1 cellular context compared by ENCODE assay signal in genomic region chr21:29475329-29475728, GRCh38.
TF ChIP-seq lines count a peak whose summit lies in the region.

No MANE protein-coding gene starts in this region.

TF ChIP-seq in K562, 482 proteins besides CTCF, POLR2A, EP300 and RAD21 (continued from another document):
- TF ChIP-seq ZBTB43 (CRISPR knock-in tag; IDR thresholded peaks at IDR 0.05) (no peak), SFPQ (IDR thresholded peaks at IDR 0.05; ENCODE audit: low read depth, low read length) (no peak), TRIM25 (IDR thresholded peaks at IDR 0.05; ENCODE audit: borderline replicate concordance) (no peak), ZKSCAN1 (IDR thresholded peaks at IDR 0.05; ENCODE audit: low read depth, low read length) (no peak), HNRNPUL1 (IDR thresholded peaks at IDR 0.05; ENCODE audit: low read length) (no peak), MECOM (CRISPR knock-in tag; IDR thresholded peaks at IDR 0.05) (no peak), BDP1 (IDR thresholded peaks at IDR 0.05; ENCODE audit: insufficient read depth, insufficient read length) (no peak), TCFL5 (CRISPR knock-in tag; conservative IDR thresholded peaks at IDR 0.05) (no peak), ID3 (CRISPR knock-in tag; IDR thresholded peaks at IDR 0.05) (no peak), ID3 (tag; IDR thresholded peaks at IDR 0.05) (no peak)
